In genomic region chr3:23948761-23949160, GRCh38 we compare ENCODE assay signal across 24 cellular contexts. TPM values are rescaled to one million over a fixed set of nuclear protein-coding genes. Genes with fewer than 3 reads are reported as not detected.
A peak's percentile ranks its signal among the peaks of the same experiment; 100 is the strongest.
DNase-seq lines count a peak whose midpoint lies in the region; ATAC-seq and TF ChIP-seq lines count a peak whose summit lies in the region.
"Had no signal": no experiment of that assay in that cellular context is flagged by ENCODE, and none has a peak within 500 bp of the region (broad histone marks: within the 10 kb centered on the region; RNA-seq: fewer than 3 reads in every experiment).

No MANE protein-coding gene starts in this region.

- POLR2A ChIA-PET in activated B cell treated with CpG ODN at 0.5 μM for 24 hours (lab: Charles Lee) = interaction anchor here (4.2 kb wide), 1 partner anchor 32 kb away, joined by 33 read pairs; the partner anchor contains the start of genes NKIRAS1 and RPL15
- POLR2A ChIA-PET in activated CD8-positive, alpha-beta T cell treated with anti-CD3 and anti-CD28 coated beads for 36 hours (lab: Charles Lee) = interaction anchor here (6.1 kb wide), 1 partner anchor 31 kb away, joined by 53 read pairs; the partner anchor contains the start of genes NKIRAS1 and RPL15

- no peak overlapping the region for H3K4me3 ChIP-seq in gastroesophageal sphincter
- no peak overlapping the region for H3K4me3 ChIP-seq in transverse colon
- H3K4me3 ChIP-seq: BLaER1 treated with 17β-estradiol and CSF1 and Interleukin-3, amounts not matched to agents 10 nM and 100 nM; GM23338; pancreas; skin epidermis had no signal

- CTCF ChIA-PET in activated B cell treated with CpG ODN at 0.5 μM for 24 hours (lab: Charles Lee) = no interaction called here
- CTCF ChIA-PET in activated CD8-positive, alpha-beta T cell treated with anti-CD3 and anti-CD28 coated beads for 36 hours (lab: Charles Lee) = no interaction called here

- H3K27me3 ChIP-seq in gastroesophageal sphincter = no peaks in the 10 kb centered on the region
- H3K27me3 ChIP-seq in transverse colon = no peaks in the 10 kb centered on the region
- H3K27me3 ChIP-seq: pancreas had no signal

- WGBS in gastroesophageal sphincter (ENCODE audit: low coverage in 1 of 2), 2 donors = 41 to 62% methylated on average over 2 of the region's 2 CpGs
- 80 to 84% methylated on average over 1 to 2 of the region's 2 CpGs for WGBS in transverse colon (ENCODE audit: low coverage in 1 of 2), 2 donors

- H3K4me3 Mint-ChIP-seq in activated naive CD8-positive, alpha-beta T cell = peak overlapping the region; percentile 23
- H3K4me3 Mint-ChIP-seq in activated naive CD8-positive, alpha-beta T cell treated with anti-CD3 and anti-CD28 coated beads, Interleukin-2, amount 50 U/mL, for 24 hours = no peak overlapping the region
- H3K4me3 Mint-ChIP-seq in activated B cell treated with CpG ODN at 0.5 μM for 24 hours = no peak overlapping the region
- no peak overlapping the region for H3K4me3 Mint-ChIP-seq in activated CD8-positive, alpha-beta T cell treated with anti-CD3 and anti-CD28 coated beads for 36 hours
- H3K4me3 Mint-ChIP-seq: GM23338 had no signal

- no peak for DNase-seq in activated naive CD8-positive, alpha-beta T cell treated with anti-CD3 and anti-CD28 coated beads, Interleukin-2, amount 50 U/mL, for 24 hours
- no peak for DNase-seq in activated B cell treated with CpG ODN at 0.5 μM for 24 hours
- no peak for DNase-seq in transverse colon
- DNase-seq in NCI-H510A treated with DMSO at 0.1 percent for 48 hours (lab: John Stamatoyannopoulos, UW) = no peak
- DNase-seq in activated CD8-positive, alpha-beta T cell treated with anti-CD3 and anti-CD28 coated beads for 36 hours = no peak
- DNase-seq in hepatic stellate cell (ENCODE audit: low spot score) = no peak
- DNase-seq: activated CD4-positive, alpha-beta T cell treated with anti-CD3 and anti-CD28 coated beads, Interleukin-2, amount 50 U/mL, for 4 hours; activated naive CD8-positive, alpha-beta T cell treated with anti-CD3 and anti-CD28 coated beads for 36 hours; activated T-cell treated with anti-CD3 and anti-CD28 coated beads, Interleukin-2, amount 50 U/mL, for 48 hours; DMS153; effector memory CD4-positive, alpha-beta T cell; KBM-7; left colon; NCI-H1105; NCI-H748 treated with DMSO at 0.1 percent for 48 hours; pancreas; stimulated activated CD4-positive, alpha-beta T cell treated with anti-CD3 and anti-CD28 coated beads, Interleukin-4, amount 100 ng/mL, for 4 hours; stimulated activated CD8-positive, alpha-beta memory T cell treated with anti-CD3 and anti-CD28 coated beads, Interleukin-4, amount 100 ng/mL, for 48 hours had no signal

- TF ChIP-seq EP300 in gastroesophageal sphincter (IDR thresholded peaks at IDR 0.05) (no peak), transverse colon (IDR thresholded peaks at IDR 0.05; ENCODE audit: low read depth) (no peak)

- H3K9me3 Mint-ChIP-seq in activated naive CD8-positive, alpha-beta T cell (ENCODE audit: low read depth) = no peaks in the 10 kb centered on the region
- H3K9me3 Mint-ChIP-seq in activated naive CD8-positive, alpha-beta T cell treated with anti-CD3 and anti-CD28 coated beads, Interleukin-2, amount 50 U/mL, for 24 hours = no peaks in the 10 kb centered on the region
- no peaks in the 10 kb centered on the region for H3K9me3 Mint-ChIP-seq in activated B cell treated with CpG ODN at 0.5 μM for 24 hours
- no peaks in the 10 kb centered on the region for H3K9me3 Mint-ChIP-seq in activated CD8-positive, alpha-beta T cell treated with anti-CD3 and anti-CD28 coated beads for 36 hours
- H3K9me3 Mint-ChIP-seq: activated naive CD8-positive, alpha-beta T cell treated with anti-CD3 and anti-CD28 coated beads for 36 hours; GM23338 had no signal

- intact Hi-C loops in activated B cell treated with CpG ODN at 0.5 μM for 24 hours (cut with micrococcal nuclease) (loop anchor here (5.0 to 10.0 kb wide), 3 partner anchors 116 to 1716 kb away; partner anchors contain the start of gene TOP2B), transverse colon (cut with DNase I; ENCODE audit: low total_unique reads) (no loop called here)
- intact Hi-C loops in activated CD8-positive, alpha-beta T cell treated with anti-CD3 and anti-CD28 coated beads for 36 hours (cut with micrococcal nuclease) = no loop called here

- peaks cover 6% of the 10 kb centered on the region for H3K36me3 Mint-ChIP-seq in activated naive CD8-positive, alpha-beta T cell
- H3K36me3 Mint-ChIP-seq in activated naive CD8-positive, alpha-beta T cell treated with anti-CD3 and anti-CD28 coated beads, Interleukin-2, amount 50 U/mL, for 24 hours (ENCODE audit: low read depth) = no peaks in the 10 kb centered on the region
- peaks cover 7% of the 10 kb centered on the region for H3K36me3 Mint-ChIP-seq in activated B cell treated with CpG ODN at 0.5 μM for 24 hours (ENCODE audit: low read depth)
- no peaks in the 10 kb centered on the region for H3K36me3 Mint-ChIP-seq in activated CD8-positive, alpha-beta T cell treated with anti-CD3 and anti-CD28 coated beads for 36 hours (ENCODE audit: low read depth)

- H3K27ac ChIP-seq in gastroesophageal sphincter = peak overlapping the region in 3 of 4 donors; percentile 99 to 100 (median 100)
- H3K27ac ChIP-seq in transverse colon = peak overlapping the region in 3 of 4 donors; percentile 61 to 100 (median 99)
- H3K27ac ChIP-seq: 22Rv1; BLaER1 treated with 17β-estradiol and CSF1 and Interleukin-3, amounts not matched to agents 10 nM and 100 nM had no signal

- peaks cover 12 to 85% (median 28%) of the 10 kb centered on the region in 3 donors for H3K4me1 ChIP-seq in gastroesophageal sphincter
- peaks cover 8 to 77% (median 45%) of the 10 kb centered on the region in 4 donors for H3K4me1 ChIP-seq in transverse colon

- no peaks in the 10 kb centered on the region for H3K9me3 ChIP-seq in gastroesophageal sphincter
- H3K9me3 ChIP-seq in transverse colon = no peaks in the 10 kb centered on the region
- H3K9me3 ChIP-seq: BLaER1 treated with 17β-estradiol and CSF1 and Interleukin-3, amounts not matched to agents 10 nM and 100 nM; pancreas had no signal

- H3K27me3 Mint-ChIP-seq in activated naive CD8-positive, alpha-beta T cell = no peaks in the 10 kb centered on the region
- H3K27me3 Mint-ChIP-seq in activated naive CD8-positive, alpha-beta T cell treated with anti-CD3 and anti-CD28 coated beads, Interleukin-2, amount 50 U/mL, for 24 hours = peaks cover 6% of the 10 kb centered on the region
- H3K27me3 Mint-ChIP-seq in activated B cell treated with CpG ODN at 0.5 μM for 24 hours = no peaks in the 10 kb centered on the region
- peaks cover 6% of the 10 kb centered on the region for H3K27me3 Mint-ChIP-seq in activated CD8-positive, alpha-beta T cell treated with anti-CD3 and anti-CD28 coated beads for 36 hours

- ATAC-seq in activated naive CD8-positive, alpha-beta T cell treated with anti-CD3 and anti-CD28 coated beads, Interleukin-2, amount 50 U/mL, for 24 hours = no peak
- ATAC-seq in activated B cell treated with CpG ODN at 0.5 μM for 24 hours (ENCODE audit: low read depth) (no peak), gastroesophageal sphincter (no peak)
- ATAC-seq in activated CD8-positive, alpha-beta T cell treated with anti-CD3 and anti-CD28 coated beads for 36 hours = no peak
- ATAC-seq: GM23338, left colon, pancreas had no signal

- TF ChIP-seq CTCF in activated B cell treated with CpG ODN at 0.5 μM for 24 hours (IDR thresholded peaks at IDR 0.05) (no peak), gastroesophageal sphincter (IDR thresholded peaks at IDR 0.05) (no peak), transverse colon (IDR thresholded peaks at IDR 0.05) (no peak)
- TF ChIP-seq CTCF in activated CD8-positive, alpha-beta T cell treated with anti-CD3 and anti-CD28 coated beads for 36 hours (IDR thresholded peaks at IDR 0.05) = no peak

- H3K27ac Mint-ChIP-seq in activated naive CD8-positive, alpha-beta T cell = no peak overlapping the region
- no peak overlapping the region for H3K27ac Mint-ChIP-seq in activated naive CD8-positive, alpha-beta T cell treated with anti-CD3 and anti-CD28 coated beads, Interleukin-2, amount 50 U/mL, for 24 hours
- H3K27ac Mint-ChIP-seq in activated B cell treated with CpG ODN at 0.5 μM for 24 hours = peak overlapping the region; percentile 12
- H3K27ac Mint-ChIP-seq in activated CD8-positive, alpha-beta T cell treated with anti-CD3 and anti-CD28 coated beads for 36 hours = no peak overlapping the region

- in situ Hi-C loops in transverse colon (cut with MboI; ENCODE audit: low pct_ligation_motif_present in 1 of 4, low pct_unique_long_range_greater_than_20kb in 1 of 4, low sequenced_read_pairs in 3 of 4) = no loop called here

- H3K4me1 Mint-ChIP-seq in activated naive CD8-positive, alpha-beta T cell (ENCODE audit: low read depth) = peaks cover 60% of the 10 kb centered on the region
- peaks cover 75% of the 10 kb centered on the region for H3K4me1 Mint-ChIP-seq in activated naive CD8-positive, alpha-beta T cell treated with anti-CD3 and anti-CD28 coated beads, Interleukin-2, amount 50 U/mL, for 24 hours
- peaks cover 70% of the 10 kb centered on the region for H3K4me1 Mint-ChIP-seq in activated B cell treated with CpG ODN at 0.5 μM for 24 hours
- H3K4me1 Mint-ChIP-seq in activated CD8-positive, alpha-beta T cell treated with anti-CD3 and anti-CD28 coated beads for 36 hours (ENCODE audit: low read depth) = peaks cover 60% of the 10 kb centered on the region

- H3K36me3 ChIP-seq in gastroesophageal sphincter (no peaks in the 10 kb centered on the region), transverse colon (no peaks in the 10 kb centered on the region)
- H3K36me3 ChIP-seq: BLaER1 treated with 17β-estradiol and CSF1 and Interleukin-3, amounts not matched to agents 10 nM and 100 nM; pancreas had no signal

- TF ChIP-seq POLR2A in gastroesophageal sphincter (IDR thresholded peaks at IDR 0.05) = no peak
- TF ChIP-seq POLR2A in transverse colon (IDR thresholded peaks at IDR 0.05) = no peak

RNA-seq across cellular contexts. Expression of gene NR1D2, which starts 3.7 kb away (rescaled TPM):
- total RNA-seq in activated B cell treated with CpG ODN at 0.5 μM for 24 hours (20.6 and 25.0 TPM in 2 replicates), gastroesophageal sphincter (10 to 100 TPM; 36.9 to 52.1 (median 41.5) TPM), transverse colon (10 to 100 TPM; 21.9 to 34.8 (median 26.9) TPM)
- 1 to 10 TPM; 3.6 to 4.0 TPM for total RNA-seq in activated CD8-positive, alpha-beta T cell treated with anti-CD3 and anti-CD28 coated beads for 36 hours

RNA-seq across cellular contexts. Expression of gene RPL15, which starts 31.8 kb away (rescaled TPM):
- total RNA-seq in activated B cell treated with CpG ODN at 0.5 μM for 24 hours (2,710 and 2,947 TPM in 2 replicates), gastroesophageal sphincter (1,000 to 10,000 TPM; 2,085 to 2,928 (median 2,309) TPM), transverse colon (1,000 to 10,000 TPM in 2 of 4 donors, 100 to 1,000 TPM in 2; 443 to 1,500 (median 1,074) TPM)
- total RNA-seq in activated CD8-positive, alpha-beta T cell treated with anti-CD3 and anti-CD28 coated beads for 36 hours = 1,000 to 10,000 TPM; 2,671 to 2,747 TPM

RNA-seq across cellular contexts. Expression of gene NKIRAS1, which starts 32.0 kb away (rescaled TPM):
- 3.4 and 4.8 TPM in 2 replicates for total RNA-seq in activated B cell treated with CpG ODN at 0.5 μM for 24 hours
- total RNA-seq in gastroesophageal sphincter = 10 to 100 TPM; 18.8 to 29.9 (median 25.5) TPM
- total RNA-seq in transverse colon = 10 to 100 TPM in 2 of 4 donors, 1 to 10 TPM in 2; 3.2 to 13.8 (median 8.9) TPM
- 1 to 10 TPM; 3.6 to 3.9 TPM for total RNA-seq in activated CD8-positive, alpha-beta T cell treated with anti-CD3 and anti-CD28 coated beads for 36 hours
